ENCODE assay signal across 18 cellular contexts in genomic region chr2:214542866-214543265, GRCh38.
DNase-seq lines count a peak whose midpoint lies in the region; ATAC-seq and TF ChIP-seq lines count a peak whose summit lies in the region.
"Had no signal": no experiment of that assay in that cellular context is flagged by ENCODE, and none has a peak within 500 bp of the region (broad histone marks: within the 10 kb centered on the region; RNA-seq: fewer than 3 reads in every experiment).

No MANE protein-coding gene starts in this region.

- DNase-seq in EH (ENCODE audit: low read depth): peak; percentile 54
- peak; percentile 59 for DNase-seq in NCI-H460 (ENCODE audit: extremely low read depth, low read depth)
- peak; percentile 60 for DNase-seq in epithelial cell of esophagus (ENCODE audit: low read depth)
- peak; percentile 8 for DNase-seq in skeletal muscle cell (ENCODE audit: low read depth)
- DNase-seq in germinal center (ENCODE audit: low spot score): no peak
- DNase-seq in right cardiac atrium: no peak
- DNase-seq in NCI-H446 treated with DMSO at 0.1 percent for 48 hours (lab: John Stamatoyannopoulos, UW): no peak
- DNase-seq: activated CD4-positive, alpha-beta memory T cell treated with anti-CD3 and anti-CD28 coated beads for 36 hours; activated naive CD8-positive, alpha-beta T cell treated with anti-CD3 and anti-CD28 coated beads, Interleukin-2, amount 10 ng/mL, durations not matched to agents 7 days and 5 days; activated T-cell treated with anti-CD3 and anti-CD28 coated beads, Interleukin-2, amount 50 U/mL, for 72 hours; KBM-7; NCI-H1092 treated with DMSO at 0.1 percent for 48 hours; NCI-H2107; NCI-H774; stimulated activated CD4-positive, alpha-beta T cell treated with anti-CD3 and anti-CD28 coated beads, Interleukin-1b, Interleukin-23, amount 100 ng/mL, for 48 hours; substantia nigra had no signal

- H3K4me1 ChIP-seq in right cardiac atrium (ENCODE audit: control insufficient read depth, insufficient read depth, low read length): no peaks in the 10 kb centered on the region
- H3K4me1 ChIP-seq: BLaER1 treated with 17β-estradiol and CSF1 and Interleukin-3, amounts not matched to agents 10 nM and 100 nM had no signal

- H3K27me3 ChIP-seq in right cardiac atrium (ENCODE audit: control insufficient read depth, insufficient read depth): no peaks in the 10 kb centered on the region
- H3K27me3 ChIP-seq: BLaER1 treated with 17β-estradiol and CSF1 and Interleukin-3, amounts not matched to agents 10 nM and 100 nM had no signal

- H3K4me3 ChIP-seq in epithelial cell of esophagus (ENCODE audit: low read length) (no peak overlapping the region), skeletal muscle cell (ENCODE audit: low read depth, low read length) (no peak overlapping the region), right cardiac atrium (ENCODE audit: low read length) (no peak overlapping the region)
- H3K4me3 ChIP-seq: BLaER1 treated with 17β-estradiol and CSF1 and Interleukin-3, amounts not matched to agents 10 nM and 100 nM had no signal

- TF ChIP-seq CTCF in epithelial cell of esophagus (IDR thresholded peaks at IDR 0.05; ENCODE audit: insufficient read depth, low read depth, low read length, missing control alignments): no peak

- no peak overlapping the region for H3K27ac ChIP-seq in right cardiac atrium (ENCODE audit: low read length)
- H3K27ac ChIP-seq: BLaER1 treated with 17β-estradiol and CSF1 and Interleukin-3, amounts not matched to agents 10 nM and 100 nM had no signal

- ATAC-seq in right cardiac atrium (no peak), HG03571 (IDR thresholded peaks at IDR 0.05; ENCODE audit: unreplicated experiment) (no peak)
- ATAC-seq: activated T-cell treated with anti-CD3 and anti-CD28 coated beads, Interleukin-2, amount 50 U/mL, for 72 hours had no signal

- intact Hi-C loops in right cardiac atrium (cut with DNase I): no loop called here

- WGBS in right cardiac atrium: 74% methylated on average over 1 of the region's 1 CpG

- H3K9me3 ChIP-seq in right cardiac atrium (ENCODE audit: control insufficient read depth, low read length): no peaks in the 10 kb centered on the region
- H3K9me3 ChIP-seq: BLaER1 treated with 17β-estradiol and CSF1 and Interleukin-3, amounts not matched to agents 10 nM and 100 nM had no signal

Comparison
In these comparisons a context has a peak if more than half of its experiments do, and no peak if none do; other contexts are left out.
1. DNase-seq: peak in EH (single experiment), NCI-H460 (single experiment), epithelial cell of esophagus (single experiment) and skeletal muscle cell (single experiment); none in germinal center (single experiment), right cardiac atrium (0 of 3) and NCI-H446 treated with DMSO at 0.1 percent for 48 hours (single experiment).